In the genomic region with DNA sequence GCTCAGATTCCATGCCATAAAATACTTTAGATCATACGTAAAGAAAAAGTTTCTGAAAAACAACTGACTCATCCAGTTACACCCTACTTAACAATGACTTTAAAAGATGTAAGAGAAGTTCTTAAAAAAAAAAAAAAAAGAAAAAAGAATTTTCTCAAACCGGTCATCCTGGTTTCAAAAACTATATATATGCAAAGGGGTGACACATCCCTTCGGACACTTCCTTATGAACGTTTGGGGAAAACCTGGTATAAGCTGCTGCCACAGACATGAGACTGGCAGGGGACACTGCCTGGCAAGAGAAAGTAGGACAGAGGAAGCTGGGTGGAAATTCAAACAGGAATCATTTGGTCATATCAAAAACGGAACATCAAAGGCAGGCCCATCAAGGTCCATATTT, we compare ENCODE assay signal across 13 cellular contexts.
DNase-seq lines count a peak whose midpoint lies in the region; ATAC-seq and TF ChIP-seq lines count a peak whose summit lies in the region.
"Had no signal": no experiment of that assay in that cellular context is flagged by ENCODE, and none has a peak within 500 bp of the region (broad histone marks: within the 10 kb centered on the region; RNA-seq: fewer than 3 reads in every experiment).

No MANE protein-coding gene starts in this region.

- peaks cover 30% of the 10 kb centered on the region for H3K4me1 ChIP-seq in ACC112 (ENCODE audit: control insufficient read depth, insufficient read depth, low read length, unreplicated experiment)
- H3K4me1 ChIP-seq: BLaER1 had no signal

- no peak for TF ChIP-seq CTCF in epithelial cell of esophagus (IDR thresholded peaks at IDR 0.05; ENCODE audit: insufficient read depth, low read depth, low read length, missing control alignments)
- no peak for TF ChIP-seq CTCF in mesothelial cell of epicardium (IDR thresholded peaks at IDR 0.05; ENCODE audit: unreplicated experiment)

- H3K4me3 Mint-ChIP-seq in mesothelial cell of epicardium = no peak overlapping the region
- H3K4me3 Mint-ChIP-seq in activated naive CD8-positive, alpha-beta T cell treated with anti-CD3 and anti-CD28 coated beads, Interleukin-2, amount 50 U/mL, for 24 hours = no peak overlapping the region
- H3K4me3 Mint-ChIP-seq: naive B cell had no signal

- H3K27ac Mint-ChIP-seq in mesothelial cell of epicardium = peak overlapping the region; percentile 96
- H3K27ac Mint-ChIP-seq in activated naive CD8-positive, alpha-beta T cell treated with anti-CD3 and anti-CD28 coated beads, Interleukin-2, amount 50 U/mL, for 24 hours = no peak overlapping the region
- H3K27ac Mint-ChIP-seq: naive B cell had no signal

- DNase-seq in M059J (ENCODE audit: low read depth) = peak; percentile 15
- DNase-seq in epithelial cell of esophagus (ENCODE audit: low read depth) = peak; percentile 90
- DNase-seq in mesothelial cell of epicardium (ENCODE audit: low spot score in 2 of 2, unreplicated experiment in 2 of 2) = no peak
- DNase-seq in midbrain (lab: John Stamatoyannopoulos, UW) = no peak
- DNase-seq in activated CD4-positive, CD25-positive, alpha-beta regulatory T cell treated with anti-CD3 and anti-CD28 coated beads, Interleukin-2, amount 50 U/mL, for 72 hours = no peak
- DNase-seq in activated naive CD8-positive, alpha-beta T cell treated with anti-CD3 and anti-CD28 coated beads, Interleukin-2, amount 50 U/mL, for 24 hours = no peak
- DNase-seq: foreskin melanocyte; MV-4-11; naive B cell; stimulated activated CD4-positive, alpha-beta T cell treated with anti-CD3 and anti-CD28 coated beads, Interleukin-2, amount 100 ng/mL, for 48 hours had no signal

- no peaks in the 10 kb centered on the region for H3K27me3 Mint-ChIP-seq in mesothelial cell of epicardium (ENCODE audit: low read depth)
- peaks cover 4% of the 10 kb centered on the region for H3K27me3 Mint-ChIP-seq in activated naive CD8-positive, alpha-beta T cell treated with anti-CD3 and anti-CD28 coated beads, Interleukin-2, amount 50 U/mL, for 24 hours

- H3K4me3 ChIP-seq in ACC112 (ENCODE audit: low read depth, low read length) (peak overlapping the region; percentile 13), epithelial cell of esophagus (ENCODE audit: low read length) (no peak overlapping the region)
- H3K4me3 ChIP-seq: BLaER1 had no signal

- peak overlapping the region; percentile 96 for H3K27ac ChIP-seq in ACC112 (ENCODE audit: low read depth, low read length)
- H3K27ac ChIP-seq: BLaER1 had no signal

- H2AFZ ChIP-seq in ACC112 (ENCODE audit: low read length, unreplicated experiment) = no peak overlapping the region

- no peaks in the 10 kb centered on the region for H3K27me3 ChIP-seq in ACC112 (ENCODE audit: insufficient read depth, low read length)
- H3K27me3 ChIP-seq: BLaER1 had no signal

- peaks cover 39% of the 10 kb centered on the region for H3K79me2 ChIP-seq in ACC112 (ENCODE audit: control insufficient read depth, insufficient read depth, low read length, unreplicated experiment)

- H3K36me3 Mint-ChIP-seq in mesothelial cell of epicardium = peaks cover 14% of the 10 kb centered on the region
- H3K36me3 Mint-ChIP-seq in activated naive CD8-positive, alpha-beta T cell treated with anti-CD3 and anti-CD28 coated beads, Interleukin-2, amount 50 U/mL, for 24 hours (ENCODE audit: low read depth) = no peaks in the 10 kb centered on the region
- H3K36me3 Mint-ChIP-seq: naive B cell had no signal

- ATAC-seq in HG03135 (IDR thresholded peaks at IDR 0.05; ENCODE audit: unreplicated experiment) = no peak
- ATAC-seq in activated naive CD8-positive, alpha-beta T cell treated with anti-CD3 and anti-CD28 coated beads, Interleukin-2, amount 50 U/mL, for 24 hours = no peak

- H3K9me3 Mint-ChIP-seq in mesothelial cell of epicardium = peaks cover 13% of the 10 kb centered on the region
- no peaks in the 10 kb centered on the region for H3K9me3 Mint-ChIP-seq in activated naive CD8-positive, alpha-beta T cell treated with anti-CD3 and anti-CD28 coated beads, Interleukin-2, amount 50 U/mL, for 24 hours

- H3K4me1 Mint-ChIP-seq in mesothelial cell of epicardium = peaks cover 22% of the 10 kb centered on the region
- no peaks in the 10 kb centered on the region for H3K4me1 Mint-ChIP-seq in activated naive CD8-positive, alpha-beta T cell treated with anti-CD3 and anti-CD28 coated beads, Interleukin-2, amount 50 U/mL, for 24 hours
- H3K4me1 Mint-ChIP-seq: naive B cell had no signal

- H3K36me3 ChIP-seq in ACC112 (ENCODE audit: insufficient read depth, low read length) = peaks cover 6% of the 10 kb centered on the region; the same call in 1 of the 2 replicates
- H3K36me3 ChIP-seq: BLaER1 had no signal

Comparison
In these comparisons a context has a peak if more than half of its experiments do, and no peak if none do; other contexts are left out.
1. DNase-seq: peak in M059J (single experiment) and epithelial cell of esophagus (single experiment); none in mesothelial cell of epicardium (0 of 2), midbrain (single experiment), activated CD4-positive, CD25-positive, alpha-beta regulatory T cell treated with anti-CD3 and anti-CD28 coated beads, Interleukin-2, amount 50 U/mL, for 72 hours (single experiment) and activated naive CD8-positive, alpha-beta T cell treated with anti-CD3 and anti-CD28 coated beads, Interleukin-2, amount 50 U/mL, for 24 hours (single experiment).